Comparison of ENCODE assay signal across 32 cellular contexts in the genomic region with DNA sequence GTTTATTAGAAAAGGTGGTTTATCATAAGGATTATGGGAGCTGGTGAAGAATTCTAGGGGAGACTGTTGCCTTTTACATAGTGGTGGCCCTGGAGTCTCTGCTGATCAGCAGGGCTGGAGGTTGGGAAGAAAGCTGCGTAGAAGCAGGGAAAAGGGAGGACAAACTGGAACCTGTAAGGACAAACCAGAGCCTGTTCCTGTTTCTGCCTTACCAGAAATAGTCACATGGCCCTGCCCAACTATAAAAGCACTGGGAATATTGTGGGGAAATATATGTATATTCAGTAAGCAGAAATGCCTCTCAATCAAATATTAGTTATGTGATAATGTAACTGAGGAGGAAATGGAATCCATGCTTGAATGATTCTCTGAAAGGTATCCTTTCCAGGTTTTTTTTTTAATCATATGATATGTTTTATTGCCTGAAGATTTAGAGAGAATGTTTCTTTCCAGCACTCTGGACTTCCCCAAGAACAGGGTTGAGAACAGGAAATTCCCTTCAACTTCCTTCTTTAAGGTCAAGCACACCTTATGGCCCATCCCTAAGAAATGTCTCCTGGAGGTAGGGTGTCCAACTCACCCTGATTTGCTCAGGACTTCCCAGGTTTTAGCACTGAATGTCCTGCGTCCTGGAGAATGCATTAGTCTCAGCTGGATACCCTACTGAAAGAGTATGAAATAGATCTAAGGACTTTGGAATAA. TPM values are rescaled to one million over a fixed set of nuclear protein-coding genes. Genes with fewer than 3 reads are reported as not detected.
"Had no signal": no experiment of that assay in that cellular context is flagged by ENCODE, and none has a peak within 500 bp of the region (broad histone marks: within the 10 kb centered on the region; RNA-seq: fewer than 3 reads in every experiment).

No MANE protein-coding gene starts in this region.

- H3K36me3 Mint-ChIP-seq: activated naive CD4-positive, alpha-beta T cell treated with anti-CD3 and anti-CD28 coated beads, Interleukin-2, amount 50 U/mL, for 72 hours had no signal

- H3K4me3 Mint-ChIP-seq: activated CD4-positive, alpha-beta memory T cell treated with anti-CD3 and anti-CD28 coated beads, Interleukin-2, amount 10 ng/mL, durations not matched to agents 7 days and 5 days; activated CD4-positive, alpha-beta T cell treated with anti-CD3 and anti-CD28 coated beads, Interleukin-2, amount 10 ng/mL, durations not matched to agents 7 days and 5 days; activated naive CD4-positive, alpha-beta T cell treated with anti-CD3 and anti-CD28 coated beads, Interleukin-2, amount 10 ng/mL, durations not matched to agents 7 days and 5 days; activated naive CD8-positive, alpha-beta T cell treated with anti-CD3 and anti-CD28 coated beads, Interleukin-2, amount 10 ng/mL, durations not matched to agents 7 days and 5 days; activated T-cell treated with anti-CD3 and anti-CD28 coated beads, Interleukin-2, amount 50 U/mL, for 24 hours; activated T-cell treated with anti-CD3 and anti-CD28 coated beads, Interleukin-2, amount 50 U/mL, for 72 hours; brain; endodermal cell; T-cell; T-helper 1 cell treated with Interleukin-12 subunit alpha and Interleukin-12 subunit beta and Interleukin-4 antibody, amounts not matched to agents 30 μg/mL and 1 μg/mL, for 36 hours; T-helper 2 cell treated with Interferon-gamma antibody and Interleukin-4, amounts not matched to agents 5 μg/mL and 100 μg/mL, for 36 hours had no signal

- DNase-seq: activated CD4-positive, alpha-beta memory T cell treated with anti-CD3 and anti-CD28 coated beads, Interleukin-2, amount 10 ng/mL, durations not matched to agents 7 days and 5 days; activated CD4-positive, alpha-beta T cell treated with anti-CD3 and anti-CD28 coated beads for 1 hour; activated CD4-positive, alpha-beta T cell treated with anti-CD3 and anti-CD28 coated beads for 4 hours; activated CD4-positive, alpha-beta T cell treated with anti-CD3 and anti-CD28 coated beads, Interleukin-2, amount 10 ng/mL, durations not matched to agents 7 days and 5 days; activated CD4-positive, alpha-beta T cell treated with anti-CD3 and anti-CD28 coated beads, Interleukin-2, amount 50 U/mL, for 4 hours; activated CD8-positive, alpha-beta memory T cell treated with anti-CD3 and anti-CD28 coated beads, Interleukin-2, amount 50 U/mL, for 48 hours; activated gamma-delta T cell; activated naive CD4-positive, alpha-beta T cell; activated naive CD4-positive, alpha-beta T cell treated with anti-CD3 and anti-CD28 coated beads, Interleukin-2, amount 10 ng/mL, durations not matched to agents 7 days and 5 days; activated naive CD8-positive, alpha-beta T cell treated with anti-CD3 and anti-CD28 coated beads, Interleukin-2, amount 10 ng/mL, durations not matched to agents 7 days and 5 days; activated T-cell treated with anti-CD3 and anti-CD28 coated beads for 4 hours; activated T-cell treated with anti-CD3 and anti-CD28 coated beads, Interleukin-2, amount 50 U/mL, for 24 hours; activated T-cell treated with anti-CD3 and anti-CD28 coated beads, Interleukin-2, amount 50 U/mL, for 72 hours; central memory CD4-positive, alpha-beta T cell; cerebellar nuclear complex; colonic mucosa; dorsolateral prefrontal cortex; effector memory CD4-positive, alpha-beta T cell; endodermal cell; foreskin fibroblast; head of caudate nucleus; T-cell; T1000 had no signal

- ATAC-seq: activated naive CD4-positive, alpha-beta T cell treated with anti-CD3 and anti-CD28 coated beads, Interleukin-2, amount 50 U/mL, for 72 hours; activated T-cell treated with anti-CD3 and anti-CD28 coated beads, Interleukin-2, amount 50 U/mL, for 72 hours; esophagus mucosa; T-cell had no signal

- H3K4me1 ChIP-seq: ascending aorta, breast epithelium, colonic mucosa had no signal

- H3K9me3 ChIP-seq: ascending aorta, breast epithelium, colonic mucosa had no signal

- H3K27me3 ChIP-seq: ascending aorta, breast epithelium, cardiac muscle cell, colonic mucosa, dorsolateral prefrontal cortex had no signal

- H3K27ac Mint-ChIP-seq: activated CD4-positive, alpha-beta memory T cell treated with anti-CD3 and anti-CD28 coated beads, Interleukin-2, amount 10 ng/mL, durations not matched to agents 7 days and 5 days; activated CD4-positive, alpha-beta T cell treated with anti-CD3 and anti-CD28 coated beads, Interleukin-2, amount 10 ng/mL, durations not matched to agents 7 days and 5 days; activated naive CD4-positive, alpha-beta T cell treated with anti-CD3 and anti-CD28 coated beads, Interleukin-2, amount 10 ng/mL, durations not matched to agents 7 days and 5 days; activated naive CD4-positive, alpha-beta T cell treated with anti-CD3 and anti-CD28 coated beads, Interleukin-2, amount 50 U/mL, for 72 hours; activated naive CD8-positive, alpha-beta T cell treated with anti-CD3 and anti-CD28 coated beads, Interleukin-2, amount 10 ng/mL, durations not matched to agents 7 days and 5 days; activated T-cell treated with anti-CD3 and anti-CD28 coated beads, Interleukin-2, amount 50 U/mL, for 24 hours; activated T-cell treated with anti-CD3 and anti-CD28 coated beads, Interleukin-2, amount 50 U/mL, for 72 hours; brain; endodermal cell; T-helper 1 cell treated with Interleukin-12 subunit alpha and Interleukin-12 subunit beta and Interleukin-4 antibody, amounts not matched to agents 30 μg/mL and 1 μg/mL, for 36 hours; T-helper 2 cell treated with Interferon-gamma antibody and Interleukin-4, amounts not matched to agents 5 μg/mL and 100 μg/mL, for 36 hours had no signal

- FAIRE-seq: frontal cortex had no signal

- H3K27me3 Mint-ChIP-seq: brain had no signal

- H3K27ac ChIP-seq: ascending aorta, breast epithelium, cardiac muscle cell, colonic mucosa, dorsolateral prefrontal cortex had no signal

- H3K9me3 Mint-ChIP-seq: activated CD4-positive, alpha-beta memory T cell treated with anti-CD3 and anti-CD28 coated beads, Interleukin-2, amount 10 ng/mL, durations not matched to agents 7 days and 5 days; activated CD4-positive, alpha-beta T cell treated with anti-CD3 and anti-CD28 coated beads, Interleukin-2, amount 10 ng/mL, durations not matched to agents 7 days and 5 days; activated naive CD4-positive, alpha-beta T cell treated with anti-CD3 and anti-CD28 coated beads, Interleukin-2, amount 10 ng/mL, durations not matched to agents 7 days and 5 days; activated naive CD4-positive, alpha-beta T cell treated with anti-CD3 and anti-CD28 coated beads, Interleukin-2, amount 50 U/mL, for 72 hours; activated naive CD8-positive, alpha-beta T cell treated with anti-CD3 and anti-CD28 coated beads, Interleukin-2, amount 10 ng/mL, durations not matched to agents 7 days and 5 days; activated T-cell treated with anti-CD3 and anti-CD28 coated beads, Interleukin-2, amount 50 U/mL, for 24 hours; activated T-cell treated with anti-CD3 and anti-CD28 coated beads, Interleukin-2, amount 50 U/mL, for 72 hours; T-cell; T-helper 1 cell treated with Interleukin-12 subunit alpha and Interleukin-12 subunit beta and Interleukin-4 antibody, amounts not matched to agents 30 μg/mL and 1 μg/mL, for 36 hours; T-helper 2 cell treated with Interferon-gamma antibody and Interleukin-4, amounts not matched to agents 5 μg/mL and 100 μg/mL, for 36 hours had no signal

RNA-seq across cellular contexts. Expression of a gene that starts 33.9 kb away (rescaled TPM):
- total RNA-seq: activated CD4-positive, alpha-beta memory T cell treated with anti-CD3 and anti-CD28 coated beads, Interleukin-2, amount 10 ng/mL, durations not matched to agents 7 days and 5 days; activated naive CD8-positive, alpha-beta T cell treated with anti-CD3 and anti-CD28 coated beads, Interleukin-2, amount 10 ng/mL, durations not matched to agents 7 days and 5 days had no signal
